ENCODE assay signal across 15 cellular contexts in genomic region chr9:107215381-107215780, GRCh38.
A peak's percentile ranks its signal among the peaks of the same experiment; 100 is the strongest.
DNase-seq lines count a peak whose midpoint lies in the region; ATAC-seq and TF ChIP-seq lines count a peak whose summit lies in the region.
"Had no signal": no experiment of that assay in that cellular context is flagged by ENCODE, and none has a peak within 500 bp of the region (broad histone marks: within the 10 kb centered on the region; RNA-seq: fewer than 3 reads in every experiment).

No MANE protein-coding gene starts in this region.

- no peak for TF ChIP-seq POLR2A in upper lobe of left lung (IDR thresholded peaks at IDR 0.05)

- H3K4me1 ChIP-seq in upper lobe of left lung, result peaks cover 0 to 22% (median 9%) of the 10 kb centered on the region in 4 donors
- H3K4me1 ChIP-seq: pancreas, suprapubic skin had no signal

- in situ Hi-C loops in ACHN (cut with HindIII; ENCODE audit: low pct_ligation_motif_present, low pct_unique_long_range_greater_than_20kb, low sequenced_read_pairs), result no loop called here

- TF ChIP-seq EP300 in upper lobe of left lung (IDR thresholded peaks at IDR 0.05), result no peak

- H3K27ac ChIP-seq in upper lobe of left lung, result no peak overlapping the region
- H3K27ac ChIP-seq: pancreas, spleen, suprapubic skin had no signal

- H3K4me3 ChIP-seq in foreskin fibroblast (ENCODE audit: low read depth in 1 of 2, low read length in 2 of 2), result no peak overlapping the region
- no peak overlapping the region for H3K4me3 ChIP-seq in upper lobe of left lung
- H3K4me3 ChIP-seq: pancreas, spleen, suprapubic skin had no signal

- H3K9me3 ChIP-seq in upper lobe of left lung, result no peaks in the 10 kb centered on the region
- H3K9me3 ChIP-seq: pancreas, spleen, suprapubic skin had no signal

- peak; percentile 19 for DNase-seq in ACHN
- DNase-seq in foreskin fibroblast, result peak; percentile 15 to 37
- DNase-seq in upper lobe of left lung, result no peak
- DNase-seq in NCI-H510A treated with DMSO at 0.1 percent for 48 hours (lab: John Stamatoyannopoulos, UW), result no peak
- DNase-seq in NCI-H2171 (lab: John Stamatoyannopoulos, UW), result no peak
- no peak for DNase-seq in NCI-H748 treated with DMSO at 0.1 percent for 48 hours (lab: John Stamatoyannopoulos, UW)
- DNase-seq: activated CD4-positive, alpha-beta T cell treated with anti-CD3 and anti-CD28 coated beads for 36 hours; activated naive CD8-positive, alpha-beta T cell treated with anti-CD3 and anti-CD28 coated beads, Interleukin-2, amount 10 ng/mL, durations not matched to agents 7 days and 5 days; activated T-cell treated with anti-CD3 and anti-CD28 coated beads for 4 hours; NCI-H1417 treated with DMSO at 0.1 percent for 48 hours; pancreas; spleen had no signal

- TF ChIP-seq CTCF in foreskin fibroblast (IDR thresholded peaks at IDR 0.05; ENCODE audit: low read depth, low read length) (no peak), upper lobe of left lung (IDR thresholded peaks at IDR 0.05) (no peak)

- H3K27me3 ChIP-seq in upper lobe of left lung, result no peaks in the 10 kb centered on the region
- H3K27me3 ChIP-seq: pancreas, spleen, suprapubic skin had no signal

- WGBS in upper lobe of left lung, 2 donors, result 90 to 94% methylated on average over 2 of the region's 2 CpGs

- ATAC-seq in HG03442 (IDR thresholded peaks at IDR 0.05; ENCODE audit: unreplicated experiment) (peak; percentile 29), SK-N-SH treated with all-trans-retinoic acid at 6 μM for 48 hours (peak; percentile 33; the same call in 1 of the 3 replicates), upper lobe of left lung (ENCODE audit: low FRiP score in 2 of 2) (no peak)
- ATAC-seq: activated CD4-positive, alpha-beta T cell treated with anti-CD3 and anti-CD28 coated beads for 36 hours; pancreas had no signal

- H3K36me3 ChIP-seq in upper lobe of left lung, result no peaks in the 10 kb centered on the region
- H3K36me3 ChIP-seq: pancreas, spleen, suprapubic skin had no signal

TF ChIP-seq in SK-N-SH treated with all-trans-retinoic acid at 6 μM for 48 hours, 23 proteins besides CTCF, POLR2A, EP300 and RAD21:
- no peak for TF ChIP-seq POU6F1 (CRISPR knock-in tag; IDR thresholded peaks at IDR 0.05; ENCODE audit: borderline replicate concordance, low read depth)
- TF ChIP-seq ISL1 (CRISPR knock-in tag; IDR thresholded peaks at IDR 0.05), result no peak
- TF ChIP-seq SNAI2 (CRISPR knock-in tag; IDR thresholded peaks at IDR 0.05), result no peak
- TF ChIP-seq PPARA (CRISPR knock-in tag; IDR thresholded peaks at IDR 0.05; ENCODE audit: borderline replicate concordance), result no peak
- no peak for TF ChIP-seq CSDC2 (CRISPR knock-in tag; IDR thresholded peaks at IDR 0.05)
- no peak for TF ChIP-seq GLIS3 (CRISPR knock-in tag; IDR thresholded peaks at IDR 0.05)
- no peak for TF ChIP-seq ZC3H10 (CRISPR knock-in tag; IDR thresholded peaks at IDR 0.05)
- no peak for TF ChIP-seq TOX (CRISPR knock-in tag; IDR thresholded peaks at IDR 0.05; ENCODE audit: borderline replicate concordance)
- TF ChIP-seq ZNF70 (CRISPR knock-in tag; IDR thresholded peaks at IDR 0.05), result no peak
- no peak for TF ChIP-seq ZNF8 (CRISPR knock-in tag; IDR thresholded peaks at IDR 0.05)
- no peak for TF ChIP-seq CREB5 (CRISPR knock-in tag; IDR thresholded peaks at IDR 0.05; ENCODE audit: low read depth)
- no peak for TF ChIP-seq ZFP30 (CRISPR knock-in tag; IDR thresholded peaks at IDR 0.05)
- no peak for TF ChIP-seq ARNTL (CRISPR knock-in tag; IDR thresholded peaks at IDR 0.05; ENCODE audit: borderline replicate concordance, low read depth)
- TF ChIP-seq ZNF565 (CRISPR knock-in tag; conservative IDR thresholded peaks at IDR 0.05; ENCODE audit: low read depth), result no peak
- TF ChIP-seq CSRNP3 (CRISPR knock-in tag; IDR thresholded peaks at IDR 0.05), result no peak
- no peak for TF ChIP-seq TCF4 (CRISPR knock-in tag; IDR thresholded peaks at IDR 0.05; ENCODE audit: borderline replicate concordance)

Comparison
In these comparisons a context has a peak if more than half of its experiments do, and no peak if none do; other contexts are left out.
1. DNase-seq: peak in ACHN (single experiment) and foreskin fibroblast (2 of 2); none in upper lobe of left lung (0 of 2), NCI-H510A treated with DMSO at 0.1 percent for 48 hours (single experiment), NCI-H2171 (single experiment) and NCI-H748 treated with DMSO at 0.1 percent for 48 hours (single experiment).
2. ATAC-seq: peak in HG03442 (single experiment) and SK-N-SH treated with all-trans-retinoic acid at 6 μM for 48 hours (single experiment); none in upper lobe of left lung (0 of 2).